ENCODE assay signal across 1 cellular context in genomic region chr20:37277253-37277593, GRCh38.
A peak's percentile ranks its signal among the peaks of the same experiment; 100 is the strongest.
TF ChIP-seq lines count a peak whose summit lies in the region.

No MANE protein-coding gene starts in this region.

TF ChIP-seq in K562, 482 proteins besides CTCF, POLR2A, EP300 and RAD21 (continued from another document):
- TF ChIP-seq CHD7 (IDR thresholded peaks at IDR 0.05; ENCODE audit: low read depth, low read length) (no peak), SOX6 (IDR thresholded peaks at IDR 0.05) (no peak), POLR2AphosphoS5 (IDR thresholded peaks at IDR 0.05; ENCODE audit: control insufficient read depth, insufficient read depth, low read depth, low read length) (no peak), HOXB6 (CRISPR knock-in tag; IDR thresholded peaks at IDR 0.05; ENCODE audit: borderline replicate concordance) (no peak), EWSR1 (IDR thresholded peaks at IDR 0.05; ENCODE audit: borderline replicate concordance, low read depth, partially characterized antibody) (no peak), CREB3L1 (IDR thresholded peaks at IDR 0.05; ENCODE audit: borderline replicate concordance, low read depth) (no peak), BRCA1 (IDR thresholded peaks at IDR 0.05) (no peak), BRCA1 (CRISPR knock-in tag; IDR thresholded peaks at IDR 0.05) (no peak), ZNF436 (CRISPR knock-in tag; IDR thresholded peaks at IDR 0.05) (peak; percentile 76), MEF2A (IDR thresholded peaks at IDR 0.05; ENCODE audit: control insufficient read depth, low read depth, low read length) (no peak), SMARCA4 (IDR thresholded peaks at IDR 0.05) (no peak), E2F6 (IDR thresholded peaks at IDR 0.05; ENCODE audit: borderline replicate concordance in 1 of 2, extremely low read depth in 1 of 2, insufficient read depth in 1 of 2, insufficient read length in 1 of 2, low read depth in 1 of 2, low read length in 1 of 2, poor library complexity in 1 of 2, severe bottlenecking in 1 of 2) (no peak), MEIS2 (IDR thresholded peaks at IDR 0.05; ENCODE audit: partially characterized antibody) (no peak), ZNF696 (CRISPR knock-in tag; conservative IDR thresholded peaks at IDR 0.05) (no peak), ZFP36 (IDR thresholded peaks at IDR 0.05; ENCODE audit: low read depth, low read length, partially characterized antibody) (peak; percentile 95), MXD1 (CRISPR knock-in tag; IDR thresholded peaks at IDR 0.05; ENCODE audit: borderline replicate concordance, poor library complexity, severe bottlenecking) (no peak), PRPF4 (IDR thresholded peaks at IDR 0.05; ENCODE audit: insufficient read depth, low read depth, low read length, poor library complexity, severe bottlenecking) (no peak), NCOA2 (IDR thresholded peaks at IDR 0.05; ENCODE audit: partially characterized antibody in 2 of 2) (no peak), RBM25 (IDR thresholded peaks at IDR 0.05; ENCODE audit: low read depth, low read length, severe bottlenecking) (peak; percentile 52), PHB (CRISPR knock-in tag; IDR thresholded peaks at IDR 0.05) (no peak), HNRNPUL1 (IDR thresholded peaks at IDR 0.05; ENCODE audit: low read length) (no peak), FOXO4 (CRISPR knock-in tag; IDR thresholded peaks at IDR 0.05) (no peak), ILF3 (IDR thresholded peaks at IDR 0.05; ENCODE audit: borderline replicate concordance) (no peak), ZNF740 (CRISPR knock-in tag; IDR thresholded peaks at IDR 0.05) (no peak), ZNF740 (tag; IDR thresholded peaks at IDR 0.05) (no peak)
TF ChIP-seq in K562: peak in this region for 3.
